ENCODE assay signal across 20 cellular contexts in the genomic region with DNA sequence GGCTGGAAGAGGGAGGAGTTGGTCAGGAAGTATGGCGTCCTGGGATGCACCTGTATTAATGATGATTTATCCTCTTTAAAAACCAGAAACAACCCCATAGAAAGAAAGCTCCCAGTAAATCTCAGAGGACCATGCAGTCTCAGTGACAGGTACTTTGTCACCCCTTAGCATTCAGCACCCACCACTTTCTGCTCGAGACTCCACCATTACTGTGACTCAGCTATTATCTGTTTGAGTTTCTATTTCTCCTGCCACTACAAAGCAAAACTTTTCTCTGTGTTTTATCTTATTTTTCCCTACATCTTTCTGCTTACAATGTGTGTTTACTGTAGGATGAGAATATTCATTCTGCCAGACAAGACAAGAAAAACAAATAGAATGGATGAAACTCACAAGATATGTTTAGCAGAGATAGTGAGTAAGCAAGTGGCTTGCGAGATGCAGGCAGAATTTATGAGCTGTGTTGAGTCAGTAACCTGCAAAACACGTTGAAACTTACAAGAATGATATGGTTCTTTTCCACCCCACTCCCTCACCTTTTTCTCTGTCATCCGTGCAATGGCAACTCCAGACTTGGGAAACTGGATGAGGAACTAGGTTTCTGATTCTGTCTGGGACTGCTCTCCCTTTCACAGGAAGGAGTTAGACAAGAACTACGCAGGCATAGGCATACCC.
DNase-seq lines count a peak whose midpoint lies in the region; ATAC-seq and TF ChIP-seq lines count a peak whose summit lies in the region.
"Had no signal": no experiment of that assay in that cellular context is flagged by ENCODE, and none has a peak within 500 bp of the region (broad histone marks: within the 10 kb centered on the region; RNA-seq: fewer than 3 reads in every experiment).

No MANE protein-coding gene starts in this region.

- H3K4me3 Mint-ChIP-seq in Caco-2 (ENCODE audit: unreplicated experiment): peak overlapping the region; percentile 24
- H3K4me3 Mint-ChIP-seq in GM23338: no peak overlapping the region
- no peak overlapping the region for H3K4me3 Mint-ChIP-seq in central memory CD8-positive, alpha-beta T cell
- H3K4me3 Mint-ChIP-seq: stimulated activated naive CD8-positive, alpha-beta T cell treated with anti-CD3 and anti-CD28 coated beads, Interleukin-15, amount 100 ng/mL, for 72 hours had no signal

- H3K36me3 ChIP-seq in Caco-2 (ENCODE audit: control insufficient read depth, insufficient read depth, low read length) (no peaks in the 10 kb centered on the region), GM23338 (ENCODE audit: insufficient read depth) (no peaks in the 10 kb centered on the region), left ventricle myocardium inferior (no peaks in the 10 kb centered on the region)

- intact Hi-C loops in Caco-2 (cut with micrococcal nuclease; ENCODE audit: unreplicated experiment) (no loop called here), left ventricle myocardium inferior (cut with micrococcal nuclease) (no loop called here)

- peaks cover 11% of the 10 kb centered on the region for H3K4me1 Mint-ChIP-seq in Caco-2 (ENCODE audit: low read depth, unreplicated experiment)
- peaks cover 10% of the 10 kb centered on the region; the same call in 2 of the 3 replicates for H3K4me1 Mint-ChIP-seq in GM23338
- H3K4me1 Mint-ChIP-seq in central memory CD8-positive, alpha-beta T cell: peaks cover 32% of the 10 kb centered on the region

- H2AFZ ChIP-seq in GM23338: peak overlapping the region; percentile 56; the same call in 1 of the 2 replicates

- H3K4me3 ChIP-seq in Caco-2 (ENCODE audit: low read depth, low read length): no peak overlapping the region
- no peak overlapping the region for H3K4me3 ChIP-seq in GM23338
- H3K4me3 ChIP-seq in left ventricle myocardium inferior: no peak overlapping the region
- H3K4me3 ChIP-seq: skin epidermis, tibial nerve had no signal

- no peaks in the 10 kb centered on the region for H4K20me1 ChIP-seq in GM23338 (replicated peaks; ENCODE audit: insufficient read depth)

- H3F3A ChIP-seq in GM23338 (replicated peaks; ENCODE audit: low read depth): no peaks in the 10 kb centered on the region

- no peak for DNase-seq in Caco-2
- DNase-seq in GM23338 (ENCODE audit: low spot score): no peak
- no peak for DNase-seq in central memory CD8-positive, alpha-beta T cell (ENCODE audit: low spot score in 2 of 2)
- DNase-seq in kidney tubule cell (ENCODE audit: low spot score): peak; percentile 40
- no peak for DNase-seq in left ventricle myocardium inferior
- no peak for DNase-seq in NCI-H82 (lab: John Stamatoyannopoulos, UW)
- DNase-seq in activated CD4-positive, alpha-beta T cell treated with anti-CD3 and anti-CD28 coated beads, Interleukin-2, amount 50 U/mL, for 1 hour: no peak
- DNase-seq: activated CD8-positive, alpha-beta memory T cell treated with anti-CD3 and anti-CD28 coated beads, Interleukin-2, amount 50 U/mL, for 4 hours; AML-193; anterior cingulate cortex; central memory CD4-positive, alpha-beta T cell; COR-L47; left ventricle myocardium superior; NCI-H1417; NCI-H510A; SK-N-SH; stimulated activated naive CD8-positive, alpha-beta T cell treated with anti-CD3 and anti-CD28 coated beads, Interleukin-15, amount 100 ng/mL, for 72 hours; T1000 had no signal

- no peaks in the 10 kb centered on the region for H3K27me3 Mint-ChIP-seq in Caco-2 (ENCODE audit: insufficient read depth, unreplicated experiment)
- peaks cover 3% of the 10 kb centered on the region for H3K27me3 Mint-ChIP-seq in GM23338 (ENCODE audit: insufficient read depth, low read depth, poor library complexity)
- no peaks in the 10 kb centered on the region for H3K27me3 Mint-ChIP-seq in central memory CD8-positive, alpha-beta T cell
- H3K27me3 Mint-ChIP-seq: stimulated activated naive CD8-positive, alpha-beta T cell treated with anti-CD3 and anti-CD28 coated beads, Interleukin-15, amount 100 ng/mL, for 72 hours had no signal

- no peaks in the 10 kb centered on the region for H3K9me3 Mint-ChIP-seq in Caco-2 (ENCODE audit: unreplicated experiment)
- H3K9me3 Mint-ChIP-seq in GM23338: no peaks in the 10 kb centered on the region
- H3K9me3 Mint-ChIP-seq in central memory CD8-positive, alpha-beta T cell: no peaks in the 10 kb centered on the region
- H3K9me3 Mint-ChIP-seq: stimulated activated naive CD8-positive, alpha-beta T cell treated with anti-CD3 and anti-CD28 coated beads, Interleukin-15, amount 100 ng/mL, for 72 hours had no signal

- POLR2A ChIA-PET in Caco-2 (lab: Charles Lee): no interaction called here

- H3K9me2 ChIP-seq in GM23338 (ENCODE audit: insufficient read depth): peaks cover 4% of the 10 kb centered on the region; the same call in 1 of the 2 replicates
- H3K9me2 ChIP-seq: SK-N-SH had no signal

- BruUV-seq in Caco-2 (replicated peaks; lab: Mats Ljungman, UMichigan): no TSS peak

- H3K27ac Mint-ChIP-seq in Caco-2 (ENCODE audit: unreplicated experiment) (peak overlapping the region; percentile 33), GM23338 (0 out of 2 replicates have a peak overlapping the region, but pooled peaks have one; percentile 6)
- peak overlapping the region; percentile 17 for H3K27ac Mint-ChIP-seq in central memory CD8-positive, alpha-beta T cell (ENCODE audit: low read depth)

- TF ChIP-seq CTCF in Caco-2 (IDR thresholded peaks at IDR 0.05; ENCODE audit: insufficient read depth in 1 of 2, low read depth in 1 of 2, low read length in 1 of 2, severe bottlenecking in 1 of 2, unreplicated experiment in 1 of 2) (no peak), GM23338 (conservative IDR thresholded peaks at IDR 0.05; ENCODE audit: low read depth in 2 of 2) (no peak), left ventricle myocardium inferior (IDR thresholded peaks at IDR 0.05; ENCODE audit: borderline replicate concordance) (no peak)

- H3K27me3 ChIP-seq in Caco-2 (replicated peaks; ENCODE audit: control insufficient read depth, insufficient read depth, low read length) (no peaks in the 10 kb centered on the region), GM23338 (ENCODE audit: insufficient read depth) (no peaks in the 10 kb centered on the region), left ventricle myocardium inferior (ENCODE audit: low read depth) (no peaks in the 10 kb centered on the region)
- H3K27me3 ChIP-seq: tibial nerve had no signal

- ATAC-seq in GM23338: no peak
- ATAC-seq in central memory CD8-positive, alpha-beta T cell (replicated peaks; ENCODE audit: extremely low read depth, poor library complexity, severe bottlenecking): no peak
- ATAC-seq: left ventricle myocardium superior; stimulated activated naive CD8-positive, alpha-beta T cell treated with anti-CD3 and anti-CD28 coated beads, Interleukin-15, amount 100 ng/mL, for 72 hours had no signal

- no peaks in the 10 kb centered on the region for H3K4me1 ChIP-seq in Caco-2
- 0 out of 2 replicates have a peak, but pooled peaks cover 6% of the 10 kb centered on the region for H3K4me1 ChIP-seq in GM23338 (ENCODE audit: insufficient read depth)
- no peaks in the 10 kb centered on the region for H3K4me1 ChIP-seq in left ventricle myocardium inferior
- H3K4me1 ChIP-seq: tibial nerve had no signal

- no peak overlapping the region for H3K4me2 ChIP-seq in GM23338
- H3K4me2 ChIP-seq: SK-N-SH had no signal

- H3K9me3 ChIP-seq in Caco-2 (no peaks in the 10 kb centered on the region), left ventricle myocardium inferior (replicated peaks) (no peaks in the 10 kb centered on the region)
- H3K9me3 ChIP-seq: SK-N-SH, tibial nerve had no signal

- H3K79me2 ChIP-seq in GM23338 (replicated peaks; ENCODE audit: insufficient read depth): no peaks in the 10 kb centered on the region

- CTCF ChIA-PET in Caco-2 (lab: Charles Lee): no interaction called here

- H3K36me3 Mint-ChIP-seq in Caco-2 (ENCODE audit: insufficient read depth, unreplicated experiment) (no peaks in the 10 kb centered on the region), GM23338 (ENCODE audit: low read depth) (no peaks in the 10 kb centered on the region)
- peaks cover 62% of the 10 kb centered on the region for H3K36me3 Mint-ChIP-seq in central memory CD8-positive, alpha-beta T cell (ENCODE audit: insufficient read depth)

- no peak overlapping the region for H3K27ac ChIP-seq in GM23338 (ENCODE audit: low read depth)
- no peak overlapping the region for H3K27ac ChIP-seq in left ventricle myocardium inferior (replicated peaks)
- H3K27ac ChIP-seq: skin epidermis, tibial nerve had no signal

TF ChIP-seq in GM23338, 12 proteins besides CTCF, POLR2A, EP300 and RAD21 (continues in another document):
- TF ChIP-seq EZH2phosphoT487 (IDR thresholded peaks at IDR 0.05; ENCODE audit: unreplicated experiment) (no peak), EZH2 (IDR thresholded peaks at IDR 0.05; ENCODE audit: low read depth, unreplicated experiment) (no peak), ZNF331 (CRISPR knock-in tag; IDR thresholded peaks at IDR 0.05; ENCODE audit: low read depth) (no peak), ZNF114 (CRISPR knock-in tag; IDR thresholded peaks at IDR 0.05) (no peak), CREB1 (CRISPR knock-in tag; IDR thresholded peaks at IDR 0.05; ENCODE audit: low read depth) (no peak), STAT1 (IDR thresholded peaks at IDR 0.05; ENCODE audit: unreplicated experiment) (no peak)
- TF ChIP-seq, protein P1, sequence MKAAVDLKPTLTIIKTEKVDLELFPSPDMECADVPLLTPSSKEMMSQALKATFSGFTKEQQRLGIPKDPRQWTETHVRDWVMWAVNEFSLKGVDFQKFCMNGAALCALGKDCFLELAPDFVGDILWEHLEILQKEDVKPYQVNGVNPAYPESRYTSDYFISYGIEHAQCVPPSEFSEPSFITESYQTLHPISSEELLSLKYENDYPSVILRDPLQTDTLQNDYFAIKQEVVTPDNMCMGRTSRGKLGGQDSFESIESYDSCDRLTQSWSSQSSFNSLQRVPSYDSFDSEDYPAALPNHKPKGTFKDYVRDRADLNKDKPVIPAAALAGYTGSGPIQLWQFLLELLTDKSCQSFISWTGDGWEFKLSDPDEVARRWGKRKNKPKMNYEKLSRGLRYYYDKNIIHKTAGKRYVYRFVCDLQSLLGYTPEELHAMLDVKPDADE (IDR thresholded peaks at IDR 0.05): no peak
